10 cellular contexts compared by ENCODE assay signal in genomic region chr12:42360747-42361403, GRCh38. TPM values are rescaled to one million over a fixed set of nuclear protein-coding genes. Genes with fewer than 3 reads are reported as not detected.
DNase-seq lines count a peak whose midpoint lies in the region; ATAC-seq and TF ChIP-seq lines count a peak whose summit lies in the region.
"Had no signal": no experiment of that assay in that cellular context is flagged by ENCODE, and none has a peak within 500 bp of the region (broad histone marks: within the 10 kb centered on the region; RNA-seq: fewer than 3 reads in every experiment).

No MANE protein-coding gene starts in this region.

- peaks cover 36% of the 10 kb centered on the region for H3K79me2 ChIP-seq in GM23338 (replicated peaks; ENCODE audit: insufficient read depth)

- H3K36me3 ChIP-seq in GM23338 (ENCODE audit: insufficient read depth): no peaks in the 10 kb centered on the region
- H3K36me3 ChIP-seq in mesenchymal stem cell (ENCODE audit: control insufficient read depth in 1 of 2, insufficient read depth in 2 of 2, low read depth in 1 of 2, low read length in 2 of 2): peaks cover 3 to 26% of the 10 kb centered on the region in 2 experiments
- peaks cover 3% of the 10 kb centered on the region; the same call in 1 of the 2 replicates for H3K36me3 ChIP-seq in H7 (replicated peaks; ENCODE audit: control insufficient read depth, insufficient read depth, low read length)

- POLR2A ChIA-PET in HEK293T (lab: Yijun Ruan, JAX) (no interaction called here), MCF 10A (lab: Yijun Ruan, JAX) (interaction anchor here (1.4 kb wide), 1 partner anchor 11 kb away, joined by 3 read pairs; no protein-coding TSS in a partner anchor)

- H3K27me3 ChIP-seq in GM23338 (ENCODE audit: insufficient read depth) (no peaks in the 10 kb centered on the region), mesenchymal stem cell (ENCODE audit: control insufficient read depth in 1 of 2, insufficient read depth in 1 of 2, low read length in 2 of 2) (no peaks in the 10 kb centered on the region), H7 (ENCODE audit: control insufficient read depth, insufficient read depth, low read length) (no peaks in the 10 kb centered on the region)

- BruUV-seq in MCF 10A (replicated peaks; lab: Mats Ljungman, UMichigan): no TSS peak

- H4K91ac ChIP-seq in mesenchymal stem cell (ENCODE audit: low read length): no peak overlapping the region

- H4K20me1 ChIP-seq in GM23338 (replicated peaks; ENCODE audit: insufficient read depth): peaks cover 5% of the 10 kb centered on the region

- H3K36me3 Mint-ChIP-seq in GM23338 (ENCODE audit: low read depth) (peaks cover 2% of the 10 kb centered on the region; the same call in 2 of the 3 replicates), MCF 10A (ENCODE audit: insufficient read depth, unreplicated experiment) (peaks cover 29% of the 10 kb centered on the region)

- H2BK12ac ChIP-seq in mesenchymal stem cell (ENCODE audit: low read length in 2 of 2): no peak overlapping the region

- H3K9me3 Mint-ChIP-seq in GM23338 (no peaks in the 10 kb centered on the region), MCF 10A (ENCODE audit: unreplicated experiment) (no peaks in the 10 kb centered on the region)

- no peak overlapping the region for H2BK5ac ChIP-seq in mesenchymal stem cell (ENCODE audit: low read depth, low read length, poor library complexity, severe bottlenecking)

- H3K27ac ChIP-seq in GM23338 (ENCODE audit: low read depth) (no peak overlapping the region), mesenchymal stem cell (ENCODE audit: low read length, poor library complexity, severe bottlenecking) (no peak overlapping the region)

- TF ChIP-seq CTCF in GM23338 (conservative IDR thresholded peaks at IDR 0.05; ENCODE audit: low read depth in 2 of 2) (no peak), MCF 10A (IDR thresholded peaks at IDR 0.05; ENCODE audit: unreplicated experiment) (no peak)

- no peak overlapping the region for H3K4ac ChIP-seq in mesenchymal stem cell (ENCODE audit: low read depth in 1 of 2, low read length in 2 of 2)

- no peak overlapping the region for H2AK5ac ChIP-seq in mesenchymal stem cell (ENCODE audit: low read length, severe bottlenecking)

- H3K14ac ChIP-seq in mesenchymal stem cell (ENCODE audit: low read length in 2 of 2): no peak overlapping the region

- intact Hi-C loops in MCF 10A (cut with micrococcal nuclease): no loop called here

- H3F3A ChIP-seq in GM23338 (replicated peaks; ENCODE audit: low read depth): no peaks in the 10 kb centered on the region

- ATAC-seq in GM23338: no peak
- ATAC-seq in HG03520 (IDR thresholded peaks at IDR 0.05; ENCODE audit: unreplicated experiment): peak; percentile 76

- CTCF ChIA-PET in HEK293T (lab: Yijun Ruan, JAX): no interaction called here
- CTCF ChIA-PET in MCF 10A (lab: Yijun Ruan, JAX): interaction anchor here (1.0 kb wide), 1 partner anchor 11 kb away, joined by 4 read pairs; no protein-coding TSS in a partner anchor

- WGBS in mesenchymal stem cell: 75% methylated on average over 4 of the region's 6 CpGs

- H3K4me3 ChIP-seq in GM23338 (no peak overlapping the region), mesenchymal stem cell (ENCODE audit: insufficient read depth in 1 of 2, low read depth in 1 of 2, low read length in 2 of 2) (no peak overlapping the region), H7 (ENCODE audit: insufficient read depth, low read depth, low read length) (no peak overlapping the region)

- H3K18ac ChIP-seq in mesenchymal stem cell (ENCODE audit: low read depth in 1 of 2, low read length in 2 of 2): no peak overlapping the region

- H3K4me2 ChIP-seq in GM23338 (no peak overlapping the region), mesenchymal stem cell (ENCODE audit: low read length, poor library complexity, severe bottlenecking) (no peak overlapping the region)

- H3K4me1 ChIP-seq in GM23338 (ENCODE audit: insufficient read depth) (peaks cover 16% of the 10 kb centered on the region), mesenchymal stem cell (ENCODE audit: control insufficient read depth, insufficient read depth, low read depth, low read length) (peaks cover 3% of the 10 kb centered on the region)

- H3K27ac Mint-ChIP-seq in GM23338 (0 out of 2 replicates have a peak overlapping the region, but pooled peaks have one; percentile 1), MCF 10A (ENCODE audit: low read depth, unreplicated experiment) (no peak overlapping the region)

- H3K4me3 Mint-ChIP-seq in GM23338 (no peak overlapping the region), MCF 10A (ENCODE audit: unreplicated experiment) (no peak overlapping the region)

- H3K9ac ChIP-seq in mesenchymal stem cell (ENCODE audit: low read length): no peak overlapping the region

- H2BK15ac ChIP-seq in mesenchymal stem cell (ENCODE audit: low read depth, poor library complexity, severe bottlenecking): no peak overlapping the region

- peak overlapping the region; percentile 48 for H4K8ac ChIP-seq in mesenchymal stem cell (ENCODE audit: low read length)

- no peak overlapping the region for H3K23ac ChIP-seq in mesenchymal stem cell (ENCODE audit: low read length in 2 of 2)

- H3K4me1 Mint-ChIP-seq in GM23338 (peaks cover 11% of the 10 kb centered on the region; the same call in 2 of the 3 replicates), MCF 10A (ENCODE audit: insufficient read depth, unreplicated experiment) (peaks cover 4% of the 10 kb centered on the region)

- H3K9me2 ChIP-seq in GM23338 (ENCODE audit: insufficient read depth): no peaks in the 10 kb centered on the region

- DNase-seq in NOMO-1 treated with DMSO at 0.1 percent for 48 hours (lab: John Stamatoyannopoulos, UW; ENCODE audit: unreplicated experiment) (peak; percentile 23), NOMO-1 treated with dmso at 0.1 percent for 144 hours (lab: John Stamatoyannopoulos, UW; ENCODE audit: unreplicated experiment) (no peak), GM23338 (ENCODE audit: low spot score) (no peak), mesenchymal stem cell (peak; percentile 17), H7 (no peak), HEK293T (ENCODE audit: extremely low spot score) (no peak), MCF 10A (ENCODE audit: unreplicated experiment) (no peak)
- DNase-seq: 8988T; stimulated activated CD4-positive, alpha-beta T cell treated with anti-CD3 and anti-CD28 coated beads, Interleukin-4, amount 100 ng/mL, for 1 hour had no signal

- no peak overlapping the region for H2BK120ac ChIP-seq in mesenchymal stem cell (ENCODE audit: low read depth, low read length)

- H2AFZ ChIP-seq in GM23338 (no peak overlapping the region), mesenchymal stem cell (ENCODE audit: low read depth, low read length) (no peak overlapping the region)

- H3K9me3 ChIP-seq in mesenchymal stem cell (ENCODE audit: control insufficient read depth, low read length): no peaks in the 10 kb centered on the region

- peaks cover 2% of the 10 kb centered on the region for H3K27me3 Mint-ChIP-seq in GM23338 (ENCODE audit: insufficient read depth, low read depth, poor library complexity)
- no peaks in the 10 kb centered on the region for H3K27me3 Mint-ChIP-seq in MCF 10A (ENCODE audit: insufficient read depth, unreplicated experiment)

- H3K79me1 ChIP-seq in mesenchymal stem cell (replicated peaks; ENCODE audit: low read length, poor library complexity, severe bottlenecking): peaks cover 22% of the 10 kb centered on the region

TF ChIP-seq in GM23338, 12 proteins besides CTCF, POLR2A, EP300 and RAD21 (continues in another document):
- TF ChIP-seq STAT1 (IDR thresholded peaks at IDR 0.05; ENCODE audit: unreplicated experiment) (no peak), ZNF114 (CRISPR knock-in tag; IDR thresholded peaks at IDR 0.05) (no peak), CREB1 (CRISPR knock-in tag; IDR thresholded peaks at IDR 0.05; ENCODE audit: low read depth) (no peak)

TF ChIP-seq in HEK293T, 16 proteins besides CTCF, POLR2A, EP300 and RAD21:
- TF ChIP-seq ARNT (IDR thresholded peaks at IDR 0.05) (no peak), ZNF384 (IDR thresholded peaks at IDR 0.05) (no peak), FOXM1 (IDR thresholded peaks at IDR 0.05; ENCODE audit: borderline replicate concordance) (no peak), CTBP1 (IDR thresholded peaks at IDR 0.05; ENCODE audit: borderline replicate concordance) (no peak), BHLHE40 (IDR thresholded peaks at IDR 0.05; ENCODE audit: borderline replicate concordance) (no peak)

RNA-seq across cellular contexts. Expression of gene PPHLN1, which starts 34.9 kb away (rescaled TPM):
- total RNA-seq in GM23338 (2014; rRNA removed; shearing (Covaris generic)): 69.6 and 93.0 TPM in 2 replicates
- 90.0 and 103 TPM in 2 replicates for polyA plus RNA-seq in GM23338 (2016; fragmentation: Nextera tagmentation; extraction: Ambion mirVana)
- polyA plus RNA-seq in mesenchymal stem cell (2013, experiment 1 of 2): 69.3 TPM
- 69.4 TPM for polyA plus RNA-seq in mesenchymal stem cell (2013, experiment 2 of 2)
- total RNA-seq in H7 (2014; rRNA removed; shearing (Covaris generic)): 66.2 and 82.1 TPM in 2 replicates
- total RNA-seq in MCF 10A (2022): 51.1 and 54.5 TPM in 2 replicates

RNA-seq across cellular contexts. Expression of gene ZCRB1, which starts 35.0 kb away (rescaled TPM):
- total RNA-seq in GM23338 (2014; rRNA removed; shearing (Covaris generic)): 18.1 and 24.7 TPM in 2 replicates
- 249 and 256 TPM in 2 replicates for polyA plus RNA-seq in GM23338 (2016; fragmentation: Nextera tagmentation; extraction: Ambion mirVana)
- polyA plus RNA-seq in mesenchymal stem cell (2013, experiment 1 of 2): 120 TPM
- 121 TPM for polyA plus RNA-seq in mesenchymal stem cell (2013, experiment 2 of 2)
- total RNA-seq in H7 (2014; rRNA removed; shearing (Covaris generic)): 21.5 and 36.9 TPM in 2 replicates
- total RNA-seq in MCF 10A (2022): 62.2 and 76.7 TPM in 2 replicates

Comparison
In these comparisons a context has a peak if more than half of its experiments do, and no peak if none do; other contexts are left out.
1. DNase-seq: peak in NOMO-1 treated with DMSO at 0.1 percent for 48 hours (single experiment) and mesenchymal stem cell (single experiment); none in NOMO-1 treated with dmso at 0.1 percent for 144 hours (single experiment), GM23338 (single experiment), H7 (single experiment), HEK293T (single experiment) and MCF 10A (single experiment).